27 cellular contexts compared by ENCODE assay signal in genomic region chr1:36947384-36947783, GRCh38.
DNase-seq lines count a peak whose midpoint lies in the region; ATAC-seq and TF ChIP-seq lines count a peak whose summit lies in the region.
"Had no signal": no experiment of that assay in that cellular context is flagged by ENCODE, and none has a peak within 500 bp of the region (broad histone marks: within the 10 kb centered on the region; RNA-seq: fewer than 3 reads in every experiment).

No MANE protein-coding gene starts in this region.

- DNase-seq in NCI-H1417 (lab: John Stamatoyannopoulos, UW) (peak in 2 of 3 experiments; percentile 9 to 49), NCI-H1417 treated with DMSO at 0.1 percent for 48 hours (lab: John Stamatoyannopoulos, UW) (no peak), NCI-H146 treated with DMSO at 0.1 percent for 48 hours (lab: John Stamatoyannopoulos, UW; ENCODE audit: unreplicated experiment) (peak; percentile 9), NCI-H510A treated with DMSO at 0.1 percent for 48 hours (lab: John Stamatoyannopoulos, UW) (peak; percentile 100), iPS-NIHi7 (ENCODE audit: extremely low spot score) (peak; percentile 59), uterus (no peak), amniotic stem cell (lab: John Stamatoyannopoulos, UW) (no peak)
- DNase-seq: 8988T; activated B cell treated with CpG ODN at 0.5 μM for 24 hours; activated CD4-positive, alpha-beta T cell treated with anti-CD3 and anti-CD28 coated beads, Interleukin-2, amount 50 U/mL, for 48 hours; activated CD8-positive, alpha-beta memory T cell treated with anti-CD3 and anti-CD28 coated beads, Interleukin-2, amount 50 U/mL, for 48 hours; CD4-positive, alpha-beta memory T cell; cerebellar nuclear complex; DMS153; GF-D8; heart left ventricle; KBM-7; left colon; MM.1S; NCI-H1694; NCI-H774; occipital lobe; PC-3; SHP77; upper lobe of left lung had no signal

- intact Hi-C loops in uterus (cut with DNase I; ENCODE audit: low total_unique reads) = no loop called here

- TF ChIP-seq CTCF in uterus (IDR thresholded peaks at IDR 0.05) = no peak

- no peak overlapping the region for H3K4me3 ChIP-seq in uterus
- H3K4me3 ChIP-seq: heart left ventricle, upper lobe of left lung had no signal

- TF ChIP-seq POLR2A in uterus (IDR thresholded peaks at IDR 0.05) = no peak

- ATAC-seq in HG03045 (IDR thresholded peaks at IDR 0.05; ENCODE audit: unreplicated experiment) = no peak
- ATAC-seq: heart left ventricle, left colon, PC-3 had no signal

- no peaks in the 10 kb centered on the region for H3K27me3 ChIP-seq in uterus
- H3K27me3 ChIP-seq: upper lobe of left lung had no signal

- H3K9me3 ChIP-seq in uterus = no peaks in the 10 kb centered on the region
- H3K9me3 ChIP-seq: heart left ventricle, upper lobe of left lung had no signal

- no peaks in the 10 kb centered on the region for H3K4me1 ChIP-seq in uterus
- H3K4me1 ChIP-seq: heart left ventricle, upper lobe of left lung had no signal

- no peak overlapping the region for H3K27ac ChIP-seq in uterus
- H3K27ac ChIP-seq: epithelial cell of prostate, heart left ventricle, upper lobe of left lung had no signal

- H3K36me3 ChIP-seq in uterus = no peaks in the 10 kb centered on the region
- H3K36me3 ChIP-seq: heart left ventricle, upper lobe of left lung had no signal

Comparison
In these comparisons a context has a peak if more than half of its experiments do, and no peak if none do; other contexts are left out.
1. DNase-seq: peak in NCI-H1417 (2 of 3), NCI-H146 treated with DMSO at 0.1 percent for 48 hours (single experiment), NCI-H510A treated with DMSO at 0.1 percent for 48 hours (single experiment) and iPS-NIHi7 (single experiment); none in NCI-H1417 treated with DMSO at 0.1 percent for 48 hours (single experiment), uterus (0 of 2) and amniotic stem cell (single experiment).